In genomic region chr1:112466078-112466660, GRCh38 we compare ENCODE assay signal across 8 cellular contexts. TPM values are rescaled to one million over a fixed set of nuclear protein-coding genes. Genes with fewer than 3 reads are reported as not detected.
DNase-seq lines count a peak whose midpoint lies in the region; TF ChIP-seq lines count a peak whose summit lies in the region.

No MANE protein-coding gene starts in this region.

- DNase-seq in ELF-1 (ENCODE audit: low read depth, low spot score) (peak; percentile 97), H4 (ENCODE audit: low spot score) (peak; percentile 81), LNCaP clone FGC (ENCODE audit: low read depth) (peak; percentile 85), RWPE1 (ENCODE audit: low spot score) (peak; percentile 82), fibroblast of pulmonary artery (ENCODE audit: low read depth) (peak; percentile 97)
- peak; percentile 74 for DNase-seq in activated T-helper 9 cell treated with anti-CD3 and anti-CD28 coated beads, Interleukin-2, amount 50 U/mL, for 16 hours (ENCODE audit: low read depth)

- H3K4me1 Mint-ChIP-seq in stimulated activated naive CD8-positive, alpha-beta T cell treated with anti-CD3 and anti-CD28 coated beads, Interleukin-15, Interleukin-2, amounts not matched to agents 100 ng/mL and 50 ng/mL, for 24 hours (ENCODE audit: low read depth): peaks cover 15% of the 10 kb centered on the region

- no peaks in the 10 kb centered on the region for H3K9me3 Mint-ChIP-seq in stimulated activated naive CD8-positive, alpha-beta T cell treated with anti-CD3 and anti-CD28 coated beads, Interleukin-15, Interleukin-2, amounts not matched to agents 100 ng/mL and 50 ng/mL, for 24 hours

- H3F3A ChIP-seq in neural cell (ENCODE audit: insufficient read depth, low read length, poor library complexity, severe bottlenecking): no peaks in the 10 kb centered on the region

- H3K27ac Mint-ChIP-seq in stimulated activated naive CD8-positive, alpha-beta T cell treated with anti-CD3 and anti-CD28 coated beads, Interleukin-15, Interleukin-2, amounts not matched to agents 100 ng/mL and 50 ng/mL, for 24 hours: peak overlapping the region; percentile 49

- peaks cover 10% of the 10 kb centered on the region for H3K27me3 Mint-ChIP-seq in stimulated activated naive CD8-positive, alpha-beta T cell treated with anti-CD3 and anti-CD28 coated beads, Interleukin-15, Interleukin-2, amounts not matched to agents 100 ng/mL and 50 ng/mL, for 24 hours

- peak overlapping the region; percentile 54 for H3K9ac ChIP-seq in neural cell (ENCODE audit: low read length)

- H3K4me2 ChIP-seq in neural cell (ENCODE audit: low read length): peak overlapping the region; percentile 46

- H3K36me3 Mint-ChIP-seq in stimulated activated naive CD8-positive, alpha-beta T cell treated with anti-CD3 and anti-CD28 coated beads, Interleukin-15, Interleukin-2, amounts not matched to agents 100 ng/mL and 50 ng/mL, for 24 hours (ENCODE audit: low read depth): no peaks in the 10 kb centered on the region

- H3K27ac ChIP-seq in RWPE1 (peak overlapping the region; percentile 30), neural cell (ENCODE audit: low read length) (no peak overlapping the region)

- no peaks in the 10 kb centered on the region for H3K9me2 ChIP-seq in neural cell (ENCODE audit: insufficient read depth, low read length)

- no peaks in the 10 kb centered on the region for H4K20me1 ChIP-seq in neural cell (ENCODE audit: insufficient read depth)

- no peaks in the 10 kb centered on the region for H3K36me3 ChIP-seq in neural cell (ENCODE audit: insufficient read depth, low read length)

- CTCF ChIA-PET in RWPE1 (lab: Yijun Ruan, JAX): interaction anchor here (0.5 to 3.4 kb wide), 13 partner anchors 9 to 215 kb away, joined by 3 to 27 read pairs (median 4); no protein-coding TSS in a partner anchor

- peak overlapping the region; percentile 75 for H3K4me3 Mint-ChIP-seq in stimulated activated naive CD8-positive, alpha-beta T cell treated with anti-CD3 and anti-CD28 coated beads, Interleukin-15, Interleukin-2, amounts not matched to agents 100 ng/mL and 50 ng/mL, for 24 hours

- POLR2A ChIA-PET in RWPE1 (lab: Yijun Ruan, JAX; ENCODE audit: low non-redundant PET): interaction anchor here (0.8 kb wide), 1 partner anchor 151 kb away, joined by 4 read pairs; no protein-coding TSS in a partner anchor

- no peak for TF ChIP-seq EP300 in neural cell (conservative IDR thresholded peaks at IDR 0.05; ENCODE audit: poor library complexity, severe bottlenecking)

- no peaks in the 10 kb centered on the region for H3K27me3 ChIP-seq in neural cell (ENCODE audit: insufficient read depth, low read depth, low read length)

- no peak overlapping the region for H2AFZ ChIP-seq in neural cell (ENCODE audit: low read depth, low read length)

- TF ChIP-seq CTCF in LNCaP clone FGC (IDR thresholded peaks at IDR 0.05; ENCODE audit: control insufficient read depth, extremely low read depth, insufficient read depth) (peak; percentile 91), RWPE1 (conservative IDR thresholded peaks at IDR 0.05; ENCODE audit: low read depth) (peak; percentile 85), fibroblast of pulmonary artery (IDR thresholded peaks at IDR 0.05; ENCODE audit: low read length, missing control alignments) (peak; percentile 70), neural cell (IDR thresholded peaks at IDR 0.05; ENCODE audit: poor library complexity, severe bottlenecking) (peak; percentile 87)

- no peaks in the 10 kb centered on the region for H3K79me2 ChIP-seq in neural cell (replicated peaks; ENCODE audit: insufficient read depth, low read length)

- TF ChIP-seq RAD21 in neural cell (conservative IDR thresholded peaks at IDR 0.05): peak; percentile 64

- H3K4me3 ChIP-seq in LNCaP clone FGC (ENCODE audit: low read depth, low read length) (0 out of 2 replicates have a peak overlapping the region, but pooled peaks have one; percentile 16), fibroblast of pulmonary artery (replicated peaks; ENCODE audit: low read depth, low read length) (peak overlapping the region; percentile 44), neural cell (ENCODE audit: low read length) (peak overlapping the region; percentile 63)

- H3K9me3 ChIP-seq in neural cell (ENCODE audit: low read length): no peaks in the 10 kb centered on the region

TF ChIP-seq in neural cell, 6 proteins besides CTCF, POLR2A, EP300 and RAD21:
- TF ChIP-seq MXI1 (conservative IDR thresholded peaks at IDR 0.05; ENCODE audit: poor library complexity, severe bottlenecking): peak; percentile 78
- no peak for TF ChIP-seq REST (IDR thresholded peaks at IDR 0.05; ENCODE audit: borderline replicate concordance)
- peak; percentile 85 for TF ChIP-seq SMC3 (conservative IDR thresholded peaks at IDR 0.05; ENCODE audit: poor library complexity)
- peak; percentile 31 for TF ChIP-seq POLR2AphosphoS5 (IDR thresholded peaks at IDR 0.05)
- no peak for TF ChIP-seq TAF1 (IDR thresholded peaks at IDR 0.05; ENCODE audit: low read depth)
- no peak for TF ChIP-seq EZH2 (IDR thresholded peaks at IDR 0.05; ENCODE audit: borderline replicate concordance, insufficient read depth, low read length, poor library complexity, severe bottlenecking)

RNA-seq across cellular contexts. Expression of gene WNT2B, which starts 42.6 kb away (rescaled TPM):
- 0.37 and 0.97 TPM in 2 replicates for total RNA-seq in H4 (2014; rRNA removed; shearing (Covaris generic))
- 3.1 and 4.7 TPM in 2 replicates for polyA plus RNA-seq in neural cell
- polyA minus RNA-seq in neural cell: 3.7 and 6.8 TPM in 2 replicates
